9 cellular contexts compared by ENCODE assay signal in genomic region chr11:9091044-9091936, GRCh38. TPM values are rescaled to one million over a fixed set of nuclear protein-coding genes. Genes with fewer than 3 reads are reported as not detected.
DNase-seq lines count a peak whose midpoint lies in the region; ATAC-seq, FAIRE-seq and TF ChIP-seq lines count a peak whose summit lies in the region.
"Had no signal": no experiment of that assay in that cellular context is flagged by ENCODE, and none has a peak within 500 bp of the region (broad histone marks: within the 10 kb centered on the region; RNA-seq: fewer than 3 reads in every experiment).

TSS of gene SCUBE2 (minus strand) at chr11:9091599. CDS start at chr11:9091528, 71 bp downstream.

- H3K4me1 Mint-ChIP-seq in activated CD4-positive, alpha-beta T cell treated with anti-CD3 and anti-CD28 coated beads for 36 hours = no peaks in the 10 kb centered on the region

- H3K36me3 ChIP-seq in HepG2 (replicated peaks in 1 of 2; ENCODE audit: control insufficient read depth in 1 of 2, insufficient read depth in 2 of 2, low read length in 2 of 2) = no peaks in the 10 kb centered on the region
- no peaks in the 10 kb centered on the region for H3K36me3 ChIP-seq in tibial artery

- 42% methylated on average over 7 of the region's 114 CpGs for WGBS in HepG2 (ENCODE audit: low lambda C conversion rate)

- TF ChIP-seq CTCF in HepG2 (CRISPR knock-in tag; IDR thresholded peaks at IDR 0.05) (no peak), tibial artery (IDR thresholded peaks at IDR 0.05) (no peak)

- intact Hi-C loops in activated CD4-positive, alpha-beta T cell treated with anti-CD3 and anti-CD28 coated beads for 36 hours (cut with DNase I, micrococcal nuclease) = no loop called here
- intact Hi-C loops in HepG2 (cut with micrococcal nuclease; ENCODE audit: unreplicated experiment) (loop anchor here (10.0 kb wide), 1 partner anchor 76 kb away; no protein-coding TSS in a partner anchor), tibial artery (cut with DNase I; ENCODE audit: low total_unique reads) (no loop called here), head of caudate nucleus (cut with DNase I) (no loop called here)

- FAIRE-seq in HepG2 (lab: Jason Lieb, UNC) = no peak

- peak; percentile 36 for ATAC-seq in activated CD4-positive, alpha-beta T cell treated with anti-CD3 and anti-CD28 coated beads for 36 hours
- ATAC-seq in HepG2 (peak; percentile 30), GM18873 (IDR thresholded peaks at IDR 0.05; ENCODE audit: low FRiP score, unreplicated experiment) (no peak)

- in situ Hi-C loops in T47D (cut with HindIII; ENCODE audit: low pct_unique_long_range_greater_than_20kb, low sequenced_read_pairs) = no loop called here
- in situ Hi-C loops in HepG2 (cut with HindIII; ENCODE audit: extremely low pct_ligation_motif_present, low pct_unique_long_range_greater_than_20kb) = no loop called here

- POLR2A ChIA-PET in activated CD4-positive, alpha-beta T cell treated with anti-CD3 and anti-CD28 coated beads for 36 hours (lab: Charles Lee) = no interaction called here
- POLR2A ChIA-PET in HepG2 (lab: Yijun Ruan, JAX) = no interaction called here

- H3K79me2 ChIP-seq in HepG2 (ENCODE audit: insufficient read depth, low read length) = no peaks in the 10 kb centered on the region

- H3K27ac ChIP-seq in HepG2 (ENCODE audit: extremely low read length, insufficient read depth, low read length) (no peak within 1 kb of the TSS), tibial artery (no peak within 1 kb of the TSS)

- H4K20me1 ChIP-seq in HepG2 (ENCODE audit: insufficient read depth, low read length) = no peaks in the 10 kb centered on the region

- H3K27me3 Mint-ChIP-seq in activated CD4-positive, alpha-beta T cell treated with anti-CD3 and anti-CD28 coated beads for 36 hours = peaks cover 55% of the 10 kb centered on the region

- H3K4me2 ChIP-seq in HepG2 (ENCODE audit: low read depth, low read length) = peak within 1 kb of the TSS; percentile 32; the same call in 1 of the 2 replicates

- no peak within 1 kb of the TSS for H3K9ac ChIP-seq in HepG2 (ENCODE audit: insufficient read depth, low read depth, low read length)

- TF ChIP-seq POLR2A in HepG2 (IDR thresholded peaks at IDR 0.05; ENCODE audit: insufficient read depth in 1 of 2, low read depth in 2 of 2, low read length in 2 of 2) = no peak

- H3K9me3 ChIP-seq in HepG2 (ENCODE audit: low read length) (no peaks in the 10 kb centered on the region), tibial artery (no peaks in the 10 kb centered on the region)

- no peak within 1 kb of the TSS for H2AFZ ChIP-seq in HepG2 (ENCODE audit: low read length)

- H3K4me1 ChIP-seq in HepG2 (ENCODE audit: insufficient read depth, low read length) = peaks cover 12% of the 10 kb centered on the region
- H3K4me1 ChIP-seq in tibial artery = peaks cover 0 to 17% (median 10%) of the 10 kb centered on the region in 4 donors

- no peak for TF ChIP-seq RAD21 in HepG2 (CRISPR knock-in tag; IDR thresholded peaks at IDR 0.05)

- no TSS peak for BruUV-seq in HepG2 (replicated peaks; lab: Mats Ljungman, UMichigan)

- no peak within 1 kb of the TSS for H3K4me3 Mint-ChIP-seq in activated CD4-positive, alpha-beta T cell treated with anti-CD3 and anti-CD28 coated beads for 36 hours

- TF ChIP-seq EP300 in HepG2 (IDR thresholded peaks at IDR 0.05; ENCODE audit: low read depth in 2 of 2, low read length in 2 of 2) = no peak
- TF ChIP-seq EP300 in HepG2 (CRISPR knock-in tag; IDR thresholded peaks at IDR 0.05; ENCODE audit: borderline replicate concordance) = no peak

- H3K4me3 ChIP-seq in HepG2 (replicated peaks in 1 of 3; ENCODE audit: insufficient read depth in 1 of 3, low read depth in 2 of 3, low read length in 3 of 3) (peak within 1 kb of the TSS in 1 of 3 experiments; percentile 40; a peak in 2 of 6 replicates), tibial artery (peak within 1 kb of the TSS; percentile 49 to 60)

- H3K9me3 Mint-ChIP-seq in activated CD4-positive, alpha-beta T cell treated with anti-CD3 and anti-CD28 coated beads for 36 hours (ENCODE audit: low read depth) = no peaks in the 10 kb centered on the region

- no peak for DNase-seq in activated CD4-positive, alpha-beta T cell treated with anti-CD3 and anti-CD28 coated beads for 36 hours
- no peak for DNase-seq in activated CD4-positive, alpha-beta T cell treated with anti-CD3 and anti-CD28 coated beads for 48 hours
- DNase-seq in T47D (ENCODE audit: low read depth in 1 of 2, low spot score in 1 of 2) (peak; percentile 32 to 38), HepG2 (ENCODE audit: low spot score) (no peak), tibial artery (no peak), NCI-H1105 treated with DMSO at 0.1 percent for 48 hours (lab: John Stamatoyannopoulos, UW) (no peak), head of caudate nucleus (no peak)

- no peak within 1 kb of the TSS for H3K27ac Mint-ChIP-seq in activated CD4-positive, alpha-beta T cell treated with anti-CD3 and anti-CD28 coated beads for 36 hours

- CTCF ChIA-PET in activated CD4-positive, alpha-beta T cell treated with anti-CD3 and anti-CD28 coated beads for 36 hours (lab: Charles Lee) = no interaction called here
- CTCF ChIA-PET in HepG2 (lab: Yijun Ruan, JAX; ENCODE audit: low intra/inter-chr PET ratio, low total read pairs) = no interaction called here

- H3K27me3 ChIP-seq in HepG2 (ENCODE audit: control insufficient read depth in 1 of 2, insufficient read depth in 2 of 2, low read length in 2 of 2) (peaks cover 1 to 59% of the 10 kb centered on the region in 2 experiments), tibial artery (peaks cover 0 to 46% of the 10 kb centered on the region in 2 donors)

- no peaks in the 10 kb centered on the region for H3K36me3 Mint-ChIP-seq in activated CD4-positive, alpha-beta T cell treated with anti-CD3 and anti-CD28 coated beads for 36 hours (ENCODE audit: low read depth)

TF ChIP-seq in HepG2, 621 proteins besides CTCF, POLR2A, EP300 and RAD21:
- TF ChIP-seq NR2C2 (CRISPR knock-in tag; IDR thresholded peaks at IDR 0.05; ENCODE audit: borderline replicate concordance) (no peak), ATF7-NPFF (CRISPR knock-in tag; IDR thresholded peaks at IDR 0.05; ENCODE audit: low read depth) (no peak), KDM5B (CRISPR knock-in tag; IDR thresholded peaks at IDR 0.05; ENCODE audit: borderline replicate concordance) (no peak), ZNF564 (CRISPR knock-in tag; IDR thresholded peaks at IDR 0.05) (no peak), ZNF558 (CRISPR knock-in tag; IDR thresholded peaks at IDR 0.05; ENCODE audit: borderline replicate concordance) (no peak), PLSCR1 (CRISPR knock-in tag; IDR thresholded peaks at IDR 0.05; ENCODE audit: borderline replicate concordance) (no peak), ZSCAN21 (CRISPR knock-in tag; IDR thresholded peaks at IDR 0.05; ENCODE audit: borderline replicate concordance) (no peak), ZNF317 (CRISPR knock-in tag; IDR thresholded peaks at IDR 0.05) (no peak), ZNF552 (CRISPR knock-in tag; IDR thresholded peaks at IDR 0.05; ENCODE audit: borderline replicate concordance) (no peak), ZNF431 (CRISPR knock-in tag; IDR thresholded peaks at IDR 0.05; ENCODE audit: borderline replicate concordance, low read depth) (no peak), ZNF331 (CRISPR knock-in tag; IDR thresholded peaks at IDR 0.05) (no peak), ZMAT3 (CRISPR knock-in tag; conservative IDR thresholded peaks at IDR 0.05) (no peak), HCFC1 (IDR thresholded peaks at IDR 0.05; ENCODE audit: low read depth, low read length) (no peak)
- TF ChIP-seq, protein P1, sequence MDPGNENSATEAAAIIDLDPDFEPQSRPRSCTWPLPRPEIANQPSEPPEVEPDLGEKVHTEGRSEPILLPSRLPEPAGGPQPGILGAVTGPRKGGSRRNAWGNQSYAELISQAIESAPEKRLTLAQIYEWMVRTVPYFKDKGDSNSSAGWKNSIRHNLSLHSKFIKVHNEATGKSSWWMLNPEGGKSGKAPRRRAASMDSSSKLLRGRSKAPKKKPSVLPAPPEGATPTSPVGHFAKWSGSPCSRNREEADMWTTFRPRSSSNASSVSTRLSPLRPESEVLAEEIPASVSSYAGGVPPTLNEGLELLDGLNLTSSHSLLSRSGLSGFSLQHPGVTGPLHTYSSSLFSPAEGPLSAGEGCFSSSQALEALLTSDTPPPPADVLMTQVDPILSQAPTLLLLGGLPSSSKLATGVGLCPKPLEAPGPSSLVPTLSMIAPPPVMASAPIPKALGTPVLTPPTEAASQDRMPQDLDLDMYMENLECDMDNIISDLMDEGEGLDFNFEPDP (CRISPR knock-in tag; conservative IDR thresholded peaks at IDR 0.05) = no peak

RNA-seq across cellular contexts. Expression of gene SCUBE2, which starts in this region (rescaled TPM):
- total RNA-seq in activated CD4-positive, alpha-beta T cell treated with anti-CD3 and anti-CD28 coated beads for 36 hours = not detected
- total RNA-seq in HepG2 (2016; rRNA removed; fragmentation: Illumina TruSeq; extraction: Trizol) = not detected in 2 replicates
- total RNA-seq in HepG2 (2016; cell fraction: cytosol; rRNA removed; fragmentation: Illumina TruSeq; extraction: Trizol; ENCODE audit: low read depth) = 0.09 TPM in 1 of 2 replicates, not detected in the other
- total RNA-seq in HepG2 (2016; cell fraction: insoluble cytoplasmic fraction; rRNA removed; fragmentation: Illumina TruSeq; extraction: Trizol) = not detected in 2 replicates
- not detected in 2 replicates for total RNA-seq in HepG2 (2016; cell fraction: membrane; rRNA removed; fragmentation: Illumina TruSeq; extraction: Trizol)
- total RNA-seq in HepG2 (2016; cell fraction: nucleus; rRNA removed; fragmentation: Illumina TruSeq; extraction: Trizol) = not detected in 2 replicates
- polyA plus RNA-seq in HepG2 (2011; rRNA removed) = 0.09 TPM in 1 of 2 replicates, not detected in the other
- 0.03 TPM in 1 of 2 replicates, not detected in the other for polyA plus RNA-seq in HepG2 (2011; cell fraction: cytosol; rRNA removed)
- polyA plus RNA-seq in HepG2 (2011; cell fraction: nucleus; rRNA removed) = 0.19 and 0.24 TPM in 2 replicates
- 0.35 TPM in 1 of 2 replicates, not detected in the other for polyA plus RNA-seq in HepG2 (2012)
- polyA plus RNA-seq in HepG2 (2016; cell fraction: cytosol; fragmentation: Illumina TruSeq; extraction: Trizol; ENCODE audit: low read depth) = not detected in 2 replicates
- polyA plus RNA-seq in HepG2 (2016; cell fraction: insoluble cytoplasmic fraction; fragmentation: Illumina TruSeq; extraction: Trizol; ENCODE audit: low read depth) = not detected in 2 replicates
- polyA plus RNA-seq in HepG2 (2016; cell fraction: membrane; fragmentation: Illumina TruSeq; extraction: Trizol; ENCODE audit: low read depth) = not detected in 2 replicates
- not detected in 2 replicates for polyA plus RNA-seq in HepG2 (2016; cell fraction: nucleus; fragmentation: Illumina TruSeq; extraction: Trizol; ENCODE audit: insufficient read depth, low read depth)
- polyA minus RNA-seq in HepG2 (2011; rRNA and poly(A)+ RNA removed; ENCODE audit: low replicate concordance) = 0.82 TPM in 1 of 2 replicates, not detected in the other
- not detected in 2 replicates for polyA minus RNA-seq in HepG2 (2011; cell fraction: cytosol; rRNA and poly(A)+ RNA removed)
- polyA minus RNA-seq in HepG2 (2011; cell fraction: nucleus; rRNA and poly(A)+ RNA removed) = 0.90 and 2.0 TPM in 2 replicates
- total RNA-seq: NCI-H460 had no signal

Comparison
In these comparisons a context has a peak if more than half of its experiments do, and no peak if none do; other contexts are left out.
1. Peak in ATAC-seq in activated CD4-positive, alpha-beta T cell treated with anti-CD3 and anti-CD28 coated beads for 36 hours; RNA of the gene not detected or under 1 TPM.
2. DNase-seq: peak in T47D (2 of 2); none in activated CD4-positive, alpha-beta T cell treated with anti-CD3 and anti-CD28 coated beads for 36 hours (single experiment), activated CD4-positive, alpha-beta T cell treated with anti-CD3 and anti-CD28 coated beads for 48 hours (single experiment), HepG2 (single experiment), tibial artery (0 of 2), NCI-H1105 treated with DMSO at 0.1 percent for 48 hours (single experiment) and head of caudate nucleus (0 of 42).